8 cellular contexts compared by ENCODE assay signal in the genomic region with DNA sequence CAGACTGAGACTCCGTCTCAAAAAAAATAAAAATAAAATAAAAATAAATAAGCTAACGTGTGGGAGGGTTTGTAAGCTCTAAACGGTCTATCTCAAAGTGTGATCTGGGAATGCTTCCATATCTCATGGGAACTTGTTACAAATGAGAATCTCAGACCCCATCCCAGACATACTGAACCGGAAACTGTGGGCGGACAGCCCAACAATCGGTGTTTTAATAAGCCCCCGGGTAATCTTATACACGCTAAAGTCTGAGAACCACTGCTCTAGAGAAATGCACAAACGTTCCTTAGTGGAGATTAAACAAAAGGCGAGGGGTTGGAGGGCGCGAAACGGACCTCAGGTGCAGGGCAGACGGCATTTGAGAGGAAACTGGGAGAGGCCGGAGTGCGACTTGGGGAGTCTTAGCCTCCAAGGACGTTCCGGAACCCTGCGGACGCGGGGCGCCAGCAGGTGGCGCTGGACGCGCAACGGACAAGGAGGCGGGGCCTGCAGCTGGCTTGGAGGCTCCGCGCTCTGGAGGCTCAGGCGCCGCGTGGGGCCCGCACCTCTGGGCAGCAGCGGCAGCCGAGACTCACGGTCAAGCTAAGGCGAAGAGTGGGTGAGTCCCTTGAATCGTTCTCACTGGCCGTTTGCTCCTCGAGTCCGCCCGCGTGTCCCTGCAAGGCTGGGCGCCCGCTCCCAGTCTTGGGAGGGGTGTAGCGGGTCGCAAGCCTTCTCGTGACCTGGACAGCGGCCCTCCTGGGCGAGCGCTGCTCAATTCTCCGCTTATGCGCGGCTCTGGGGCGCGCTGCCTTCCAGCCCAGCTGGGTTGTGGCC. TPM values are rescaled to one million over a fixed set of nuclear protein-coding genes. Genes with fewer than 3 reads are reported as not detected.
DNase-seq lines count a peak whose midpoint lies in the region; TF ChIP-seq lines count a peak whose summit lies in the region.
"Not testable (repeated sequence)": the region's sequence is repeated elsewhere in the genome, so short reads cannot be mapped to it uniquely, and the experiment has no call there.

Gene STEAP1 (plus strand): TSS at position 527 of the 819 bp plus-strand sequence. CDS start 5,320 bp downstream, outside the sequence.

- peak within 1 kb of the TSS; percentile 93 for H3K4me2 ChIP-seq in MM.1S (ENCODE audit: low read depth, low read length)
- peak within 1 kb of the TSS; percentile 95 for H3K4me2 ChIP-seq in SK-N-SH

- CTCF ChIA-PET in HEK293 (lab: Yijun Ruan, JAX) = interaction anchor here (0.6 to 2.9 kb wide), 20 partner anchors 11 to 1091 kb away, joined by 3 to 25 read pairs (median 5); partner anchors contain the start of gene STEAP2
- CTCF ChIA-PET in SK-N-SH (lab: Yijun Ruan, JAX) = interaction anchor here (0.6 to 3.5 kb wide), 40 partner anchors 9 to 1911 kb away, joined by 3 to 120 read pairs (median 4); partner anchors contain the start of genes CDK14, FAM237B and STEAP2

- POLR2A ChIA-PET in HEK293 (lab: Yijun Ruan, JAX) (interaction anchor here (0.9 kb wide), 1 partner anchor 58 kb away, joined by 4 read pairs; the partner anchor contains the start of gene STEAP2), SK-N-SH (lab: Yijun Ruan, JAX) (interaction anchor here (0.7 kb wide), 1 partner anchor 274 kb away, joined by 4 read pairs; no protein-coding TSS in a partner anchor)

- not testable (repeated sequence) for H3K36me3 ChIP-seq in HEK293 (ENCODE audit: control insufficient read depth in 2 of 2, insufficient read depth in 1 of 2, low read length in 2 of 2); MM.1S (replicated peaks; ENCODE audit: insufficient read depth, low read length); SK-N-SH (replicated peaks in 1 of 2; ENCODE audit: control insufficient read depth in 1 of 2, insufficient read depth in 2 of 2, low read length in 1 of 2); neutrophil; stomach smooth muscle (ENCODE audit: control insufficient read depth in 2 of 2, insufficient read depth in 2 of 2, low read length in 2 of 2)

- H3K27ac ChIP-seq in HEK293 (ENCODE audit: extremely low read depth, low read depth, low read length); MM.1S (ENCODE audit: low read length); neutrophil; stomach smooth muscle (ENCODE audit: low read length): not testable (repeated sequence)
- H3K27ac ChIP-seq in SK-N-SH (ENCODE audit: low read depth in 2 of 2, low read length in 1 of 2) = peak within 1 kb of the TSS in 1 of 2 experiments; percentile 89; a peak in 2 of 4 replicates

- peak within 1 kb of the TSS; percentile 55 for H3K4me3 ChIP-seq in HEK293 (ENCODE audit: low read depth, low read length)
- peak within 1 kb of the TSS; percentile 66 for H3K4me3 ChIP-seq in MM.1S (ENCODE audit: low read length)
- peak within 1 kb of the TSS; percentile 66 to 73 for H3K4me3 ChIP-seq in SK-N-SH (ENCODE audit: low read depth in 2 of 2, low read length in 1 of 2)
- H3K4me3 ChIP-seq in neutrophil (ENCODE audit: low read depth in 1 of 2, low read length in 1 of 2) = peak within 1 kb of the TSS in 1 of 2 experiments; percentile 49
- H3K4me3 ChIP-seq in stomach smooth muscle (ENCODE audit: low read length in 2 of 2) = peak within 1 kb of the TSS; percentile 38 to 77

- not testable (repeated sequence) for H3F3A ChIP-seq in MM.1S (ENCODE audit: insufficient read depth, low read length)
- H3F3A ChIP-seq in SK-N-SH (replicated peaks; ENCODE audit: insufficient read depth) = peaks cover 33% of the 10 kb centered on the region

- H3K9me2 ChIP-seq in MM.1S (replicated peaks; ENCODE audit: insufficient read depth, low read length); SK-N-SH: not testable (repeated sequence)

- peak in 1 of 2 experiments; percentile 36; a peak in 1 of 4 replicates for TF ChIP-seq EP300 in SK-N-SH (IDR thresholded peaks at IDR 0.05; ENCODE audit: borderline replicate concordance in 1 of 2, low read depth in 1 of 2, low read length in 1 of 2)

- TF ChIP-seq CTCF in HEK293 (tag by site-specific recombination; IDR thresholded peaks at IDR 0.05) (peak; percentile 81), MM.1S (IDR thresholded peaks at IDR 0.05; ENCODE audit: low read length) (peak; percentile 65), SK-N-SH (IDR thresholded peaks at IDR 0.05) (peak; percentile 87), neutrophil (IDR thresholded peaks at IDR 0.05) (peak; percentile 64)

- H3K9ac ChIP-seq in MM.1S (ENCODE audit: low read length) (peak within 1 kb of the TSS; percentile 25; the same call in 1 of the 2 replicates), SK-N-SH (peak within 1 kb of the TSS; percentile 68; the same call in 1 of the 2 replicates), stomach smooth muscle (ENCODE audit: low read length in 2 of 2) (peak within 1 kb of the TSS in 1 of 2 donors; percentile 16)

- H3K4me1 ChIP-seq in HEK293 (ENCODE audit: control insufficient read depth, insufficient read depth, low read length); MM.1S (ENCODE audit: low read length); neutrophil (ENCODE audit: control insufficient read depth in 1 of 2, insufficient read depth in 1 of 2, low read depth in 1 of 2, low read length in 1 of 2); stomach smooth muscle (ENCODE audit: control insufficient read depth, insufficient read depth, low read length): not testable (repeated sequence)
- H3K4me1 ChIP-seq in SK-N-SH (ENCODE audit: control insufficient read depth in 1 of 2, insufficient read depth in 2 of 2, low read depth in 1 of 2, low read length in 1 of 2) = peaks cover 3 to 13% of the 10 kb centered on the region in 2 experiments; a peak in 3 of 4 replicates

- 5% methylated on average over 18 of the region's 56 CpGs for WGBS in SK-N-SH (ENCODE audit: low lambda C conversion rate)

- TF ChIP-seq RAD21 in SK-N-SH (IDR thresholded peaks at IDR 0.05; ENCODE audit: low read length) = peak; percentile 66

- H2AFZ ChIP-seq in MM.1S (ENCODE audit: low read length) (peak within 1 kb of the TSS; percentile 93), SK-N-SH (ENCODE audit: low read depth) (peak within 1 kb of the TSS; percentile 100)

- not testable (repeated sequence) for H4K20me1 ChIP-seq in MM.1S (ENCODE audit: insufficient read depth, low read length); SK-N-SH (ENCODE audit: insufficient read depth)

- not testable (repeated sequence) for H3K9me3 ChIP-seq in HEK293 (ENCODE audit: control insufficient read depth, insufficient read depth, low read depth, low read length); MM.1S (replicated peaks; ENCODE audit: insufficient read depth, low read length); SK-N-SH; neutrophil; stomach smooth muscle (ENCODE audit: control insufficient read depth in 2 of 2, low read length in 2 of 2)

- DNase-seq in GM04504 (ENCODE audit: low read depth) = peak; percentile 78
- DNase-seq in MM.1S = peak; percentile 91
- DNase-seq in SK-N-SH = peak; percentile 89
- DNase-seq in activated naive CD4-positive, alpha-beta T cell treated with anti-CD3 and anti-CD28 coated beads, Interleukin-2, amount 50 U/mL, for 16 hours = peak; percentile 88
- DNase-seq in globus pallidus (ENCODE audit: low spot score) = peak; percentile 73

- not testable (repeated sequence) for H3K27me3 ChIP-seq in MM.1S (replicated peaks; ENCODE audit: insufficient read depth, low read length); SK-N-SH (ENCODE audit: insufficient read depth); stomach smooth muscle (ENCODE audit: control insufficient read depth in 1 of 2, insufficient read depth in 2 of 2, low read length in 2 of 2)
- H3K27me3 ChIP-seq in neutrophil = peaks cover 43% of the 10 kb centered on the region

- not testable (repeated sequence) for H3K79me2 ChIP-seq in MM.1S (ENCODE audit: low read length)
- peaks cover 23% of the 10 kb centered on the region for H3K79me2 ChIP-seq in SK-N-SH (ENCODE audit: insufficient read depth)

TF ChIP-seq in HEK293, 187 proteins besides CTCF, POLR2A, EP300 and RAD21 (continues in another document):
- TF ChIP-seq ZFHX2 (tag by site-specific recombination; conservative IDR thresholded peaks at IDR 0.05) = 0 out of 2 replicates have a peak, but pooled peaks have one; percentile 17

TF ChIP-seq in SK-N-SH, 30 proteins besides CTCF, POLR2A, EP300 and RAD21 (continues in another document):
- TF ChIP-seq CHD2 (IDR thresholded peaks at IDR 0.05; ENCODE audit: low read length, partially characterized antibody) (peak; percentile 46), MAX (IDR thresholded peaks at IDR 0.05; ENCODE audit: low read depth) (peak; percentile 91), SMC3 (IDR thresholded peaks at IDR 0.05; ENCODE audit: low read depth, low read length) (peak; percentile 95), TEAD4 (IDR thresholded peaks at IDR 0.05; ENCODE audit: borderline replicate concordance, insufficient read depth) (0 out of 2 replicates have a peak, but pooled peaks have one; percentile 21), MXI1 (IDR thresholded peaks at IDR 0.05; ENCODE audit: low read depth, low read length) (peak; percentile 66), SIN3A (IDR thresholded peaks at IDR 0.05; ENCODE audit: borderline replicate concordance, low read depth, low read length) (0 out of 2 replicates have a peak, but pooled peaks have one; percentile 18), TAF1 (IDR thresholded peaks at IDR 0.05; ENCODE audit: borderline replicate concordance, low read depth, low read length) (0 out of 2 replicates have a peak, but pooled peaks have one; percentile 48)

RNA-seq across cellular contexts. Expression of gene STEAP1, which starts in this region (rescaled TPM):
- 17.0 and 23.4 TPM in 2 replicates for polyA plus RNA-seq in SK-N-SH (2012; rRNA removed)
- polyA plus RNA-seq in SK-N-SH (2012; cell fraction: cytosol; rRNA removed) = 25.8 and 31.1 TPM in 2 replicates
- polyA plus RNA-seq in SK-N-SH (2012; cell fraction: nucleus; rRNA removed) = 11.5 and 21.6 TPM in 2 replicates
